Comparison of ENCODE assay signal across 6 cellular contexts in the genomic region with DNA sequence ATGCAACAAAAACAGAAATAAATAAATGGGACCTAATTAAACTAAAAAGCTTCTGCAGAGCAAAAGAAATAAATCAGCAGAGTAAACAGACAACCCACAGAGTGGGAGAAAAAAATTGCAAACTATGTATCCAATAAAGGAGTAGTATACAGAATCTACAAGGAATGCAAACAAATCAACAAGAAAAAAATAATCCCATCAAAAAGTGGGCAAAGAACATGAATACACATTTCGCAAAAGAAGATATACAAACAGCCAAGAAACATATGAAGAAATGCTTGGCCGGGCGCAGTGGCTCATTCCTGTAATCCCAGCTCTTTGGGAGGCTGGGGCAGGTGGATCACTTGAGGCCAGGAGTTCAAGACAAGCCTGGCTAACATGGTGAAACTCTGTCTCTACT. TPM values are rescaled to one million over a fixed set of nuclear protein-coding genes. Genes with fewer than 3 reads are reported as not detected.
"Had no signal": no experiment of that assay in that cellular context is flagged by ENCODE, and none has a peak within 500 bp of the region (broad histone marks: within the 10 kb centered on the region; RNA-seq: fewer than 3 reads in every experiment).

No MANE protein-coding gene starts in this region.

RNA-seq across cellular contexts. Expression of a gene that starts 10.0 kb away (rescaled TPM):
- total RNA-seq: GM23248, H1, H4, H7, H9, HFFc6 had no signal
- polyA plus RNA-seq: GM23248, H1 had no signal
